ENCODE assay signal across 7 cellular contexts in genomic region chr16:67892899-67893790, GRCh38. TPM values are rescaled to one million over a fixed set of nuclear protein-coding genes. Genes with fewer than 3 reads are reported as not detected.
A peak's percentile ranks its signal among the peaks of the same experiment; 100 is the strongest.
DNase-seq lines count a peak whose midpoint lies in the region; ATAC-seq and TF ChIP-seq lines count a peak whose summit lies in the region.

Gene PSKH1, plus strand, starts transcription at chr16:67893254. Its CDS starts 15,496 bp downstream, at chr16:67908750.

- H2AFZ ChIP-seq in hepatocyte = peak within 1 kb of the TSS; percentile 45

- no peaks in the 10 kb centered on the region for H3K27me3 ChIP-seq in hepatocyte

- no peaks in the 10 kb centered on the region for H3K9me2 ChIP-seq in hepatocyte (replicated peaks; ENCODE audit: insufficient read depth)

- no peaks in the 10 kb centered on the region for H3K9me3 ChIP-seq in hepatocyte (ENCODE audit: low read depth)

- H3K36me3 ChIP-seq in hepatocyte (replicated peaks; ENCODE audit: insufficient read depth, low read depth) = no peaks in the 10 kb centered on the region

- H3K79me2 ChIP-seq in hepatocyte = peaks cover 49% of the 10 kb centered on the region

- DNase-seq in NCI-H2081 (lab: John Stamatoyannopoulos, UW) = peak; percentile 90
- peak; percentile 95 for DNase-seq in T-helper 9 cell
- peak; percentile 87 for DNase-seq in astrocyte of the cerebellum (ENCODE audit: low read depth)
- DNase-seq in hepatocyte (ENCODE audit: low spot score) = peak; percentile 98
- peak; percentile 85 for DNase-seq in renal cortical epithelial cell (ENCODE audit: low read depth)

- under 1% methylated on average over 58 of the region's 93 CpGs for WGBS in hepatocyte (ENCODE audit: low lambda C conversion rate, missing lambda C conversion rate)

- in situ Hi-C loops in astrocyte of the cerebellum (cut with HindIII; ENCODE audit: low sequenced_read_pairs) = no loop called here

- peak; percentile 74 for ATAC-seq in GM18508 (IDR thresholded peaks at IDR 0.05; ENCODE audit: insufficient read depth, unreplicated experiment)
- ATAC-seq in HG02981 (IDR thresholded peaks at IDR 0.05; ENCODE audit: unreplicated experiment) = peak; percentile 93

- H3K4me1 ChIP-seq in hepatocyte (ENCODE audit: insufficient read depth) = peaks cover 9% of the 10 kb centered on the region

- peak within 1 kb of the TSS; percentile 86 for H3K4me2 ChIP-seq in hepatocyte

- peaks cover 16% of the 10 kb centered on the region for H4K20me1 ChIP-seq in hepatocyte (ENCODE audit: insufficient read depth, poor library complexity, severe bottlenecking)

- peak within 1 kb of the TSS; percentile 97 for H3K27ac ChIP-seq in hepatocyte

- TF ChIP-seq CTCF in astrocyte of the cerebellum (IDR thresholded peaks at IDR 0.05; ENCODE audit: low read depth, low read length, missing control alignments) (no peak), hepatocyte (IDR thresholded peaks at IDR 0.05; ENCODE audit: poor library complexity) (no peak)

- peak within 1 kb of the TSS; percentile 94 for H3K4me3 ChIP-seq in astrocyte of the cerebellum (ENCODE audit: low read depth, low read length)
- peak within 1 kb of the TSS; percentile 51 for H3K4me3 ChIP-seq in hepatocyte

RNA-seq across cellular contexts. Expression of gene PSKH1, which starts in this region (rescaled TPM):
- 29.2 and 30.5 TPM in 2 replicates for total RNA-seq in hepatocyte
- polyA plus RNA-seq in hepatocyte = 38.6 and 44.6 TPM in 2 replicates
- total RNA-seq in renal cortical epithelial cell = 14.8 and 39.7 TPM in 2 replicates

Comparison
In these comparisons a context has a peak if more than half of its experiments do, and no peak if none do; other contexts are left out.
1. Peak in every context shown above with its lines: DNase-seq, ATAC-seq, H3K4me3 ChIP-seq and H3K27ac ChIP-seq.